18 cellular contexts compared by ENCODE assay signal in the genomic region with DNA sequence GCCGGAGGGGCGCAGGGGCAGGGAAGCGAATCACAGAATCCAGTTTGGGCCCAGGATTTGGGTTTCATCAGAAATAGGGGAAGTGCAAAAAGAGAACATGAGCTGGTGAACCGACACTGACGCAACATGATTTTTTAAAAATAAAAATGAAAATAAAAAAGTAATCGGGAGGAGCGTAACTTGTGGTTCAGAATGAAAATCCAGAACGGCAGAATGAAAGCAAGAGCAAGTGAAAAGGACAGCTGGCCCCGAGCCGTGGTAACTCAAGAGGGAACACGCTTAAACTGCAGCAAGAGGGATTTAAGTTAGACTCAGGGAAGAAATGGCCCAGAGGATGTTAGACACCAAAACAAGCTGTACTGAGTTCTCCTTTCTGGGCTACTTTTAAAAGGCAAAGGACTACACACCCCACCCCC. TPM values are rescaled to one million over a fixed set of nuclear protein-coding genes. Genes with fewer than 3 reads are reported as not detected.
A peak's percentile ranks its signal among the peaks of the same experiment; 100 is the strongest.
DNase-seq lines count a peak whose midpoint lies in the region; ATAC-seq, FAIRE-seq and TF ChIP-seq lines count a peak whose summit lies in the region.
"Had no signal": no experiment of that assay in that cellular context is flagged by ENCODE, and none has a peak within 500 bp of the region (broad histone marks: within the 10 kb centered on the region; RNA-seq: fewer than 3 reads in every experiment).

No MANE protein-coding gene starts in this region.

- in situ Hi-C loops in HepG2 (cut with HindIII; ENCODE audit: extremely low pct_ligation_motif_present, low pct_unique_long_range_greater_than_20kb) = no loop called here

- H3K9ac ChIP-seq in HepG2 (ENCODE audit: insufficient read depth, low read depth, low read length) = peak overlapping the region; percentile 23; the same call in 1 of the 2 replicates

- BruUV-seq in HepG2 (replicated peaks; lab: Mats Ljungman, UMichigan) = TSS peak; percentile 31

- H3K9me3 ChIP-seq in HepG2 (ENCODE audit: low read length) (no peaks in the 10 kb centered on the region), thoracic aorta (no peaks in the 10 kb centered on the region)
- H3K9me3 ChIP-seq: left ventricle myocardium inferior, SJSA1, testis had no signal

- TF ChIP-seq EP300 in HepG2 (IDR thresholded peaks at IDR 0.05; ENCODE audit: low read depth in 2 of 2, low read length in 2 of 2) (no peak), HepG2 (CRISPR knock-in tag; IDR thresholded peaks at IDR 0.05; ENCODE audit: borderline replicate concordance) (no peak)

- peak; percentile 11 for DNase-seq in SKM-1 (lab: John Stamatoyannopoulos, UW; ENCODE audit: unreplicated experiment)
- DNase-seq in SKM-1 treated with dmso at 0.1 percent for 144 hours (lab: John Stamatoyannopoulos, UW; ENCODE audit: unreplicated experiment) = no peak
- DNase-seq in SIG-M5 (lab: John Stamatoyannopoulos, UW) = peak; percentile 22
- DNase-seq in HepG2 (ENCODE audit: low spot score) = no peak
- no peak for DNase-seq in thoracic aorta (ENCODE audit: low spot score)
- DNase-seq in NCI-H510A treated with DMSO at 0.1 percent for 48 hours (lab: John Stamatoyannopoulos, UW) = no peak
- DNase-seq in foreskin fibroblast = no peak
- DNase-seq: activated naive CD8-positive, alpha-beta T cell treated with anti-CD3 and anti-CD28 coated beads, Interleukin-2, amount 10 ng/mL, durations not matched to agents 7 days and 5 days; activated T-cell treated with anti-CD3 and anti-CD28 coated beads, Interleukin-2, amount 50 U/mL, for 1 hour; effector memory CD8-positive, alpha-beta T cell; NCI-H1105 treated with DMSO at 0.1 percent for 48 hours; NK-92 treated with Interleukin-12 subunit alpha and Interleukin-12 subunit beta, amount 100 ng/mL, for 24 hours had no signal

- CTCF ChIA-PET in HepG2 (lab: Yijun Ruan, JAX; ENCODE audit: low intra/inter-chr PET ratio, low total read pairs) = no interaction called here

- H3K27ac ChIP-seq in HepG2 (ENCODE audit: extremely low read length, insufficient read depth, low read length) (no peak overlapping the region), thoracic aorta (no peak overlapping the region)
- H3K27ac ChIP-seq: 22Rv1, left ventricle myocardium inferior, SJSA1, testis had no signal

- TF ChIP-seq CTCF in HepG2 (CRISPR knock-in tag; IDR thresholded peaks at IDR 0.05) (no peak), thoracic aorta (IDR thresholded peaks at IDR 0.05) (no peak), foreskin fibroblast (IDR thresholded peaks at IDR 0.05; ENCODE audit: low read depth, low read length) (no peak)

- H2AFZ ChIP-seq in HepG2 (ENCODE audit: low read length) = no peak overlapping the region

- TF ChIP-seq POLR2A in HepG2 (IDR thresholded peaks at IDR 0.05; ENCODE audit: insufficient read depth in 1 of 2, low read depth in 2 of 2, low read length in 2 of 2) = no peak

- ATAC-seq in HepG2 (no peak), thoracic aorta (ENCODE audit: insufficient number of reproducible peaks, low FRiP score, low read depth) (no peak), GM21786 (IDR thresholded peaks at IDR 0.05; ENCODE audit: unreplicated experiment) (no peak)
- ATAC-seq: effector memory CD8-positive, alpha-beta T cell had no signal

- intact Hi-C loops in HepG2 (cut with micrococcal nuclease; ENCODE audit: unreplicated experiment) = loop anchor here (5.0 kb wide), 1 partner anchor 35 kb away; no protein-coding TSS in a partner anchor

- no peaks in the 10 kb centered on the region for H3K36me3 ChIP-seq in HepG2 (replicated peaks in 1 of 2; ENCODE audit: control insufficient read depth in 1 of 2, insufficient read depth in 2 of 2, low read length in 2 of 2)
- H3K36me3 ChIP-seq in thoracic aorta = no peaks in the 10 kb centered on the region
- H3K36me3 ChIP-seq: left ventricle myocardium inferior, SJSA1 had no signal

- H3K27me3 ChIP-seq in HepG2 (ENCODE audit: control insufficient read depth in 1 of 2, insufficient read depth in 2 of 2, low read length in 2 of 2) = peaks cover 0 to 16% of the 10 kb centered on the region in 2 experiments; a peak in 3 of 5 replicates
- peaks cover 3% of the 10 kb centered on the region for H3K27me3 ChIP-seq in thoracic aorta (replicated peaks; ENCODE audit: insufficient read depth)
- H3K27me3 ChIP-seq: testis had no signal

- H3K4me1 ChIP-seq in HepG2 (ENCODE audit: insufficient read depth, low read length) (peaks cover 73% of the 10 kb centered on the region), thoracic aorta (ENCODE audit: control insufficient read depth in 1 of 2, low read depth in 2 of 2) (no peaks in the 10 kb centered on the region)
- H3K4me1 ChIP-seq: left ventricle myocardium inferior, SJSA1, testis had no signal

- H3K4me2 ChIP-seq in HepG2 (ENCODE audit: low read depth, low read length) = peak overlapping the region; percentile 91

- FAIRE-seq in HepG2 (lab: Jason Lieb, UNC) = no peak
- FAIRE-seq: bronchial epithelial cell had no signal

- WGBS in HepG2 (ENCODE audit: low lambda C conversion rate) = 53% methylated on average over 11 of the region's 11 CpGs

- no peak for TF ChIP-seq RAD21 in HepG2 (CRISPR knock-in tag; IDR thresholded peaks at IDR 0.05)

- POLR2A ChIA-PET in HepG2 (lab: Yijun Ruan, JAX) = interaction anchor here (1.4 to 2.1 kb wide), 3 partner anchors 14 to 24 kb away, joined by 4 to 12 read pairs (median 8); no protein-coding TSS in a partner anchor

- peaks cover 7% of the 10 kb centered on the region for H4K20me1 ChIP-seq in HepG2 (ENCODE audit: insufficient read depth, low read length)

- H3K4me3 ChIP-seq in HepG2 (replicated peaks in 1 of 3; ENCODE audit: insufficient read depth in 1 of 3, low read depth in 2 of 3, low read length in 3 of 3) (peak overlapping the region; percentile 18 to 65 (median 43); a peak in 2 of 6 replicates), thoracic aorta (peak overlapping the region; percentile 49), foreskin fibroblast (ENCODE audit: low read depth in 1 of 2, low read length in 2 of 2) (no peak overlapping the region)
- H3K4me3 ChIP-seq: left ventricle myocardium inferior, SJSA1, testis had no signal

- no peaks in the 10 kb centered on the region for H3K79me2 ChIP-seq in HepG2 (ENCODE audit: insufficient read depth, low read length)

TF ChIP-seq in HepG2, 621 proteins besides CTCF, POLR2A, EP300 and RAD21 (continues in another document):
- TF ChIP-seq ADNP (CRISPR knock-in tag; IDR thresholded peaks at IDR 0.05) = peak; percentile 28; the same call in 1 of the 2 replicates
- no peak for TF ChIP-seq ZNF383 (CRISPR knock-in tag; IDR thresholded peaks at IDR 0.05; ENCODE audit: borderline replicate concordance)
- TF ChIP-seq KDM4B (CRISPR knock-in tag; IDR thresholded peaks at IDR 0.05) = no peak

RNA-seq across cellular contexts. Expression of a gene that starts 1.6 kb away (rescaled TPM):
- total RNA-seq in HepG2 (2016; rRNA removed; fragmentation: Illumina TruSeq; extraction: Trizol) (9.5 and 18.8 TPM in 2 replicates), thoracic aorta (1 to 10 TPM; 1.2 to 1.8 TPM)
- total RNA-seq in HepG2 (2016; cell fraction: cytosol; rRNA removed; fragmentation: Illumina TruSeq; extraction: Trizol; ENCODE audit: low read depth) = 3.7 and 5.6 TPM in 2 replicates
- total RNA-seq in HepG2 (2016; cell fraction: insoluble cytoplasmic fraction; rRNA removed; fragmentation: Illumina TruSeq; extraction: Trizol) = 10.4 and 17.8 TPM in 2 replicates
- 7.4 and 8.0 TPM in 2 replicates for total RNA-seq in HepG2 (2016; cell fraction: membrane; rRNA removed; fragmentation: Illumina TruSeq; extraction: Trizol)
- total RNA-seq in HepG2 (2016; cell fraction: nucleus; rRNA removed; fragmentation: Illumina TruSeq; extraction: Trizol) = 17.0 and 17.6 TPM in 2 replicates
- polyA plus RNA-seq in HepG2 (2011; rRNA removed) = 3.7 and 6.0 TPM in 2 replicates
- 4.4 and 5.0 TPM in 2 replicates for polyA plus RNA-seq in HepG2 (2011; cell fraction: cytosol; rRNA removed)
- 10.3 and 12.4 TPM in 2 replicates for polyA plus RNA-seq in HepG2 (2011; cell fraction: nucleus; rRNA removed)
- polyA plus RNA-seq in HepG2 (2012) = 0.66 and 5.8 TPM in 2 replicates
- 2.3 and 2.8 TPM in 2 replicates for polyA plus RNA-seq in HepG2 (2016; cell fraction: cytosol; fragmentation: Illumina TruSeq; extraction: Trizol; ENCODE audit: low read depth)
- polyA plus RNA-seq in HepG2 (2016; cell fraction: insoluble cytoplasmic fraction; fragmentation: Illumina TruSeq; extraction: Trizol; ENCODE audit: low read depth) = 7.2 and 9.0 TPM in 2 replicates
- polyA plus RNA-seq in HepG2 (2016; cell fraction: membrane; fragmentation: Illumina TruSeq; extraction: Trizol; ENCODE audit: low read depth) = 3.9 and 4.9 TPM in 2 replicates
- 27.1 and 27.7 TPM in 2 replicates for polyA plus RNA-seq in HepG2 (2016; cell fraction: nucleus; fragmentation: Illumina TruSeq; extraction: Trizol; ENCODE audit: insufficient read depth, low read depth)
- 1.2 and 11.3 TPM in 2 replicates for polyA minus RNA-seq in HepG2 (2011; rRNA and poly(A)+ RNA removed; ENCODE audit: low replicate concordance)
- 7.0 and 7.2 TPM in 2 replicates for polyA minus RNA-seq in HepG2 (2011; cell fraction: cytosol; rRNA and poly(A)+ RNA removed)
- polyA minus RNA-seq in HepG2 (2011; cell fraction: nucleus; rRNA and poly(A)+ RNA removed) = 5.8 and 7.1 TPM in 2 replicates
- total RNA-seq: activated naive CD8-positive, alpha-beta T cell treated with anti-CD3 and anti-CD28 coated beads, Interleukin-2, amount 10 ng/mL, durations not matched to agents 7 days and 5 days; bronchial epithelial cell; SJSA1 had no signal

RNA-seq across cellular contexts. Expression of a gene that starts 50.2 kb away (rescaled TPM):
- 0.15 and 0.52 TPM in 2 replicates for total RNA-seq in HepG2 (2016; rRNA removed; fragmentation: Illumina TruSeq; extraction: Trizol)
- not detected in 2 replicates for total RNA-seq in HepG2 (2016; cell fraction: cytosol; rRNA removed; fragmentation: Illumina TruSeq; extraction: Trizol; ENCODE audit: low read depth)
- total RNA-seq in HepG2 (2016; cell fraction: insoluble cytoplasmic fraction; rRNA removed; fragmentation: Illumina TruSeq; extraction: Trizol) = 0.22 TPM in 1 of 2 replicates, not detected in the other
- total RNA-seq in HepG2 (2016; cell fraction: membrane; rRNA removed; fragmentation: Illumina TruSeq; extraction: Trizol) = not detected in 2 replicates
- total RNA-seq in HepG2 (2016; cell fraction: nucleus; rRNA removed; fragmentation: Illumina TruSeq; extraction: Trizol) = 0.40 TPM in 1 of 2 replicates, not detected in the other
- 0.05 and 0.60 TPM in 2 replicates for polyA plus RNA-seq in HepG2 (2011; rRNA removed)
- 0.17 and 0.21 TPM in 2 replicates for polyA plus RNA-seq in HepG2 (2011; cell fraction: cytosol; rRNA removed)
- polyA plus RNA-seq in HepG2 (2011; cell fraction: nucleus; rRNA removed) = 1.4 and 1.6 TPM in 2 replicates
- 0.60 and 0.83 TPM in 2 replicates for polyA plus RNA-seq in HepG2 (2012)
- polyA plus RNA-seq in HepG2 (2016; cell fraction: cytosol; fragmentation: Illumina TruSeq; extraction: Trizol; ENCODE audit: low read depth) = not detected in 2 replicates
- not detected in 2 replicates for polyA plus RNA-seq in HepG2 (2016; cell fraction: insoluble cytoplasmic fraction; fragmentation: Illumina TruSeq; extraction: Trizol; ENCODE audit: low read depth)
- polyA plus RNA-seq in HepG2 (2016; cell fraction: membrane; fragmentation: Illumina TruSeq; extraction: Trizol; ENCODE audit: low read depth) = not detected in 2 replicates
- 0.67 and 1.00 TPM in 2 replicates for polyA plus RNA-seq in HepG2 (2016; cell fraction: nucleus; fragmentation: Illumina TruSeq; extraction: Trizol; ENCODE audit: insufficient read depth, low read depth)
- 0.70 TPM in 1 of 2 replicates, not detected in the other for polyA minus RNA-seq in HepG2 (2011; rRNA and poly(A)+ RNA removed; ENCODE audit: low replicate concordance)
- not detected in 2 replicates for polyA minus RNA-seq in HepG2 (2011; cell fraction: cytosol; rRNA and poly(A)+ RNA removed)
- 2.7 and 3.2 TPM in 2 replicates for polyA minus RNA-seq in HepG2 (2011; cell fraction: nucleus; rRNA and poly(A)+ RNA removed)
- under 1 TPM in 1 of 2 donors, not detected in 1; 0.54 TPM for total RNA-seq in thoracic aorta
- total RNA-seq: SJSA1 had no signal

Comparison
In these comparisons a context has a peak if more than half of its experiments do, and no peak if none do; other contexts are left out.
1. DNase-seq: peak in SKM-1 (single experiment) and SIG-M5 (single experiment); none in SKM-1 treated with dmso at 0.1 percent for 144 hours (single experiment), HepG2 (single experiment), thoracic aorta (single experiment), NCI-H510A treated with DMSO at 0.1 percent for 48 hours (single experiment) and foreskin fibroblast (0 of 2).
2. H3K4me3 ChIP-seq: peak in HepG2 (3 of 3) and thoracic aorta (single experiment); none in foreskin fibroblast (0 of 2).